In genomic region chr9:131739192-131739961, GRCh38 we compare ENCODE assay signal across 8 cellular contexts. TPM values are rescaled to one million over a fixed set of nuclear protein-coding genes. Genes with fewer than 3 reads are reported as not detected.
DNase-seq lines count a peak whose midpoint lies in the region; ATAC-seq, FAIRE-seq and TF ChIP-seq lines count a peak whose summit lies in the region.

No MANE protein-coding gene starts in this region.

- in situ Hi-C loops in KBM-7 (cut with MboI; ENCODE audit: low pct_unique_long_range_greater_than_20kb, low sequenced_read_pairs), result loop anchor here (25.0 kb wide), 2 partner anchors 152 to 352 kb away; partner anchors contain the start of gene PRRC2B

- H3K27ac ChIP-seq in esophagus muscularis mucosa (replicated peaks in 1 of 4), result peak overlapping the region; percentile 86 to 97 (median 88)

- peak; percentile 22 for ATAC-seq in GM19452 (IDR thresholded peaks at IDR 0.05; ENCODE audit: unreplicated experiment)
- ATAC-seq in naive thymus-derived CD8-positive, alpha-beta T cell, result peak; percentile 39 to 44

- peaks cover 0 to 5% (median 0%) of the 10 kb centered on the region in 3 donors for H3K36me3 Mint-ChIP-seq in naive thymus-derived CD8-positive, alpha-beta T cell

- peak overlapping the region; percentile 84 to 96 (median 90) for H3K4me3 Mint-ChIP-seq in naive thymus-derived CD8-positive, alpha-beta T cell

- no peak for TF ChIP-seq EP300 in esophagus muscularis mucosa (IDR thresholded peaks at IDR 0.05)

- TF ChIP-seq CTCF in BE2C (IDR thresholded peaks at IDR 0.05; ENCODE audit: low read depth, low read length) (no peak), esophagus muscularis mucosa (IDR thresholded peaks at IDR 0.05) (peak in 1 of 3 experiments; percentile 25), D721Med (IDR thresholded peaks at IDR 0.05; ENCODE audit: insufficient read depth, missing control alignments) (no peak)

- intact Hi-C loops in esophagus muscularis mucosa (cut with DNase I), result loop anchor here (5.0 kb wide), 1 partner anchor 62 kb away; no protein-coding TSS in a partner anchor

- TF ChIP-seq POLR2A in esophagus muscularis mucosa (IDR thresholded peaks at IDR 0.05; ENCODE audit: low read depth), result no peak

- peak overlapping the region; percentile 81 to 94 (median 90) for H3K27ac Mint-ChIP-seq in naive thymus-derived CD8-positive, alpha-beta T cell

- H3K27me3 ChIP-seq in BE2C (no peaks in the 10 kb centered on the region), esophagus muscularis mucosa (no peaks in the 10 kb centered on the region)

- no peak for FAIRE-seq in urothelium cell line (lab: Jason Lieb, UNC)
- FAIRE-seq in D721Med (lab: Jason Lieb, UNC), result no peak

- WGBS in esophagus muscularis mucosa, result 2% methylated on average over 7 of the region's 96 CpGs

- DNase-seq in BE2C (peak; percentile 43), KBM-7 (peak; percentile 55), activated T-cell treated with anti-CD3 and anti-CD28 coated beads for 4 hours (peak; percentile 30), esophagus muscularis mucosa (ENCODE audit: extremely low spot score) (no peak), urothelium cell line (ENCODE audit: low spot score) (peak; percentile 47), D721Med (ENCODE audit: insufficient read length, low spot score) (no peak)
- DNase-seq in naive thymus-derived CD8-positive, alpha-beta T cell, result peak in 7 of 10 donors; percentile 35 to 49 (median 40)

- no peaks in the 10 kb centered on the region for H3K27me3 Mint-ChIP-seq in naive thymus-derived CD8-positive, alpha-beta T cell

- H3K4me1 Mint-ChIP-seq in naive thymus-derived CD8-positive, alpha-beta T cell, result peaks cover 46 to 65% (median 61%) of the 10 kb centered on the region in 4 donors

- no peaks in the 10 kb centered on the region for H3K9me3 Mint-ChIP-seq in naive thymus-derived CD8-positive, alpha-beta T cell

- H3K4me1 ChIP-seq in BE2C (peaks cover 3% of the 10 kb centered on the region), esophagus muscularis mucosa (peaks cover 46 to 53% (median 51%) of the 10 kb centered on the region in 4 donors)

- POLR2A ChIA-PET in naive thymus-derived CD8-positive, alpha-beta T cell (lab: Charles Lee), result interaction anchor here (0.6 to 2.9 kb wide), 8 partner anchors 10 to 614 kb away, joined by 3 to 28 read pairs (median 4); partner anchors contain the start of gene NUP214

- H3K4me3 ChIP-seq in BE2C (ENCODE audit: low read depth, low read length), result peak overlapping the region; percentile 71
- peak overlapping the region; percentile 60 to 94 (median 72) for H3K4me3 ChIP-seq in esophagus muscularis mucosa

- no peaks in the 10 kb centered on the region; the same call in 1 of the 2 replicates for H3K9me3 ChIP-seq in BE2C
- H3K9me3 ChIP-seq in esophagus muscularis mucosa, result no peaks in the 10 kb centered on the region

- H3K36me3 ChIP-seq in BE2C (no peaks in the 10 kb centered on the region), esophagus muscularis mucosa (no peaks in the 10 kb centered on the region)

RNA-seq across cellular contexts. Expression of gene RAPGEF1, which starts 0.5 kb away (rescaled TPM):
- 42.8 TPM for polyA plus RNA-seq in BE2C (2012; ENCODE audit: insufficient read depth, insufficient read length, low read depth)
- 100 to 1,000 TPM in 2 of 4 donors, 10 to 100 TPM in 2; 66.6 to 138 (median 101) TPM for total RNA-seq in esophagus muscularis mucosa
- total RNA-seq in naive thymus-derived CD8-positive, alpha-beta T cell, result 10 to 100 TPM; 91.7 to 94.7 TPM
- 1 to 10 TPM; 1.6 to 9.0 (median 4.4) TPM for polyA plus RNA-seq in naive thymus-derived CD8-positive, alpha-beta T cell

Comparison
In these comparisons a context has a peak if more than half of its experiments do, and no peak if none do; other contexts are left out.
1. DNase-seq: peak in BE2C (single experiment), KBM-7 (single experiment), activated T-cell treated with anti-CD3 and anti-CD28 coated beads for 4 hours (single experiment), naive thymus-derived CD8-positive, alpha-beta T cell (7 of 10) and urothelium cell line (single experiment); none in esophagus muscularis mucosa (single experiment) and D721Med (single experiment).